Comparison of ENCODE assay signal across 8 cellular contexts in genomic region chr2:157897106-157897971, GRCh38.
DNase-seq lines count a peak whose midpoint lies in the region; ATAC-seq lines count a peak whose summit lies in the region.
"Had no signal": no experiment of that assay in that cellular context is flagged by ENCODE, and none has a peak within 500 bp of the region (broad histone marks: within the 10 kb centered on the region; RNA-seq: fewer than 3 reads in every experiment).

No MANE protein-coding gene starts in this region.

- peaks cover 4% of the 10 kb centered on the region for H3K9me3 Mint-ChIP-seq in activated T-cell treated with anti-CD3 and anti-CD28 coated beads, Interleukin-2, amount 50 U/mL, for 24 hours

- H3K27me3 Mint-ChIP-seq in activated T-cell treated with anti-CD3 and anti-CD28 coated beads, Interleukin-2, amount 50 U/mL, for 24 hours, result no peaks in the 10 kb centered on the region

- peaks cover 88% of the 10 kb centered on the region for H3K4me1 Mint-ChIP-seq in activated T-cell treated with anti-CD3 and anti-CD28 coated beads, Interleukin-2, amount 50 U/mL, for 24 hours (ENCODE audit: low read depth)

- ATAC-seq in GM21360 (IDR thresholded peaks at IDR 0.05; ENCODE audit: unreplicated experiment), result peak; percentile 43
- peak; percentile 48 for ATAC-seq in HG03442 (IDR thresholded peaks at IDR 0.05; ENCODE audit: unreplicated experiment)
- ATAC-seq in stimulated activated naive CD8-positive, alpha-beta T cell treated with anti-CD3 and anti-CD28 coated beads, Interleukin-15, Interleukin-2, amounts not matched to agents 100 U/mL and 50 U/mL, for 24 hours, result peak; percentile 10

- H3K4me3 Mint-ChIP-seq in activated T-cell treated with anti-CD3 and anti-CD28 coated beads, Interleukin-2, amount 50 U/mL, for 24 hours, result peak overlapping the region; percentile 82

- H3K27ac Mint-ChIP-seq in activated T-cell treated with anti-CD3 and anti-CD28 coated beads, Interleukin-2, amount 50 U/mL, for 24 hours, result peak overlapping the region; percentile 100

- peak; percentile 72 for DNase-seq in activated T-cell treated with anti-CD3 and anti-CD28 coated beads, Interleukin-2, amount 50 U/mL, for 24 hours
- peak; percentile 32 for DNase-seq in stimulated activated naive CD8-positive, alpha-beta T cell treated with anti-CD3 and anti-CD28 coated beads, Interleukin-15, Interleukin-2, amounts not matched to agents 100 U/mL and 50 U/mL, for 24 hours
- DNase-seq in NCI-H1417 (lab: John Stamatoyannopoulos, UW) (no peak), NCI-H2029 treated with DMSO at 0.1 percent for 48 hours (lab: John Stamatoyannopoulos, UW) (no peak), AG08396 (ENCODE audit: low spot score) (no peak)
- DNase-seq: nucleus accumbens had no signal

- H3K36me3 Mint-ChIP-seq in activated T-cell treated with anti-CD3 and anti-CD28 coated beads, Interleukin-2, amount 50 U/mL, for 24 hours (ENCODE audit: low read depth), result peaks cover 3% of the 10 kb centered on the region

Comparison
In these comparisons a context has a peak if more than half of its experiments do, and no peak if none do; other contexts are left out.
1. DNase-seq: peak in activated T-cell treated with anti-CD3 and anti-CD28 coated beads, Interleukin-2, amount 50 U/mL, for 24 hours (single experiment) and stimulated activated naive CD8-positive, alpha-beta T cell treated with anti-CD3 and anti-CD28 coated beads, Interleukin-15, Interleukin-2, amounts not matched to agents 100 U/mL and 50 U/mL, for 24 hours (single experiment); none in NCI-H1417 (0 of 3), NCI-H2029 treated with DMSO at 0.1 percent for 48 hours (single experiment) and AG08396 (single experiment).
2. Peak in every context shown above with its lines, with median percentiles within 50 percentile points of each other: ATAC-seq.